1 cellular context compared by ENCODE assay signal in the genomic region with DNA sequence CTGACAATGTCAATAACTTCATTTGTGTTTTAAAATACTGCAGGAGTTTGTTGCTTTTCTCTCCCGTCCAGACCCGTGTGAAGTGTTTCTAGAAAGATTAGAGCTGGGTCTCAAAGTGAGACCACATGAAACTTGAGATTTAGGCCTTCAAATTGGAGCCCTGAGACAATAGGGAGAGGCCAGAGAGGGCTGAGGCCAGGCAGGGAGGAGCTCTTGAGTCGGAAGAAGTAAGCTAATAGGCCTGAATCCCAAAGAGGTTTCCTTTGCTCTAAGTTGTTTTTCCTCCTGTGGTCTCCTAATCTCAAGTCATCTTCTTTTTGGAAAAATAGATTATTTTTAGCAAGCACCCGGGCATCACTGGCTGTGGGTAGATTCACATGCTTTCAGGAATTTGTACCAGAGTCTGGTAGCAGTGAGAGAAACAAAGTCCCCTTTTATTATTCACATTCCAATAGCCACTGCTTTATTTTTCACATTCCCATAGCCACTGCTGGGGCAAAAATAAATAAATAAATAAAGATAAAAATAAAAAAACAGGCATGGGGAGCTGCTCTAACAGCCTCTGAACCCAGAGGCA.
TF ChIP-seq lines count a peak whose summit lies in the region.

No MANE protein-coding gene starts in this region.

TF ChIP-seq in HepG2, 621 proteins besides CTCF, POLR2A, EP300 and RAD21:
- TF ChIP-seq POLR2AphosphoS2 (IDR thresholded peaks at IDR 0.05; ENCODE audit: low read depth, low read length) (no peak), HOXA7 (CRISPR knock-in tag; IDR thresholded peaks at IDR 0.05) (no peak), CBX5 (CRISPR knock-in tag; IDR thresholded peaks at IDR 0.05; ENCODE audit: borderline replicate concordance) (no peak), ZNF850 (CRISPR knock-in tag; conservative IDR thresholded peaks at IDR 0.05) (no peak), ZBTB38 (CRISPR knock-in tag; IDR thresholded peaks at IDR 0.05) (no peak), ZKSCAN8 (CRISPR knock-in tag; IDR thresholded peaks at IDR 0.05; ENCODE audit: borderline replicate concordance) (no peak), NFYC (CRISPR knock-in tag; IDR thresholded peaks at IDR 0.05) (no peak)
- TF ChIP-seq, protein P1, sequence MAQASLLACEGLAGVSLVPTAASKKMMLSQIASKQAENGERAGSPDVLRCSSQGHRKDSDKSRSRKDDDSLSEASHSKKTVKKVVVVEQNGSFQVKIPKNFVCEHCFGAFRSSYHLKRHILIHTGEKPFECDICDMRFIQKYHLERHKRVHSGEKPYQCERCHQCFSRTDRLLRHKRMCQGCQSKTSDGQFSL (CRISPR knock-in tag; IDR thresholded peaks at IDR 0.05) = no peak
- TF ChIP-seq, protein P2, sequence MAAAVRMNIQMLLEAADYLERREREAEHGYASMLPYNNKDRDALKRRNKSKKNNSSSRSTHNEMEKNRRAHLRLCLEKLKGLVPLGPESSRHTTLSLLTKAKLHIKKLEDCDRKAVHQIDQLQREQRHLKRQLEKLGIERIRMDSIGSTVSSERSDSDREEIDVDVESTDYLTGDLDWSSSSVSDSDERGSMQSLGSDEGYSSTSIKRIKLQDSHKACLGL (CRISPR knock-in tag; IDR thresholded peaks at IDR 0.05) = no peak
